11 cellular contexts compared by ENCODE assay signal in genomic region chr2:143730950-143731254, GRCh38.
A peak's percentile ranks its signal among the peaks of the same experiment; 100 is the strongest.
DNase-seq lines count a peak whose midpoint lies in the region; ATAC-seq and TF ChIP-seq lines count a peak whose summit lies in the region.
"Had no signal": no experiment of that assay in that cellular context is flagged by ENCODE, and none has a peak within 500 bp of the region (broad histone marks: within the 10 kb centered on the region; RNA-seq: fewer than 3 reads in every experiment).

No MANE protein-coding gene starts in this region.

- H3K36me3 Mint-ChIP-seq in CD4-positive, alpha-beta T cell (ENCODE audit: low read depth) = peaks cover 67% of the 10 kb centered on the region
- peaks cover 4 to 34% (median 11%) of the 10 kb centered on the region in 3 donors for H3K36me3 Mint-ChIP-seq in CD8-positive, alpha-beta memory T cell

- H3K27me3 ChIP-seq in CD4-positive, alpha-beta T cell (ENCODE audit: control insufficient read depth, insufficient read depth, low read length) = no peaks in the 10 kb centered on the region
- H3K27me3 ChIP-seq in CD8-positive, alpha-beta memory T cell (ENCODE audit: insufficient read depth, low read length, poor library complexity, severe bottlenecking) = no peaks in the 10 kb centered on the region

- POLR2A ChIA-PET in CD4-positive, alpha-beta T cell (lab: Charles Lee) = no interaction called here
- POLR2A ChIA-PET in CD8-positive, alpha-beta memory T cell (lab: Charles Lee) = no interaction called here

- H3K27ac ChIP-seq in CD4-positive, alpha-beta T cell (ENCODE audit: low read depth, low read length) = no peak overlapping the region
- H3K27ac ChIP-seq in CD8-positive, alpha-beta memory T cell (ENCODE audit: low read depth, low read length) = no peak overlapping the region

- H3K27me3 Mint-ChIP-seq in CD4-positive, alpha-beta T cell = no peaks in the 10 kb centered on the region
- H3K27me3 Mint-ChIP-seq in CD8-positive, alpha-beta memory T cell = no peaks in the 10 kb centered on the region
- H3K27me3 Mint-ChIP-seq: CD4-positive, CD25-positive, alpha-beta regulatory T cell had no signal

- intact Hi-C loops in CD4-positive, alpha-beta T cell (cut with DNase I, micrococcal nuclease) = no loop called here

- H3K4me1 Mint-ChIP-seq in CD4-positive, alpha-beta T cell (ENCODE audit: low read depth) = peaks cover 62% of the 10 kb centered on the region
- H3K4me1 Mint-ChIP-seq in CD8-positive, alpha-beta memory T cell = peaks cover 57 to 66% (median 61%) of the 10 kb centered on the region in 3 donors

- TF ChIP-seq CTCF in CD4-positive, alpha-beta T cell (IDR thresholded peaks at IDR 0.05) = no peak

- peaks cover 20% of the 10 kb centered on the region for H3K4me1 ChIP-seq in CD8-positive, alpha-beta memory T cell (ENCODE audit: insufficient read depth, low read length)

- H3K9me3 ChIP-seq in CD4-positive, alpha-beta T cell (ENCODE audit: control insufficient read depth, low read length) = no peaks in the 10 kb centered on the region
- no peaks in the 10 kb centered on the region for H3K9me3 ChIP-seq in CD8-positive, alpha-beta memory T cell (ENCODE audit: low read length)

- CTCF ChIA-PET in CD4-positive, alpha-beta T cell (lab: Charles Lee) = no interaction called here
- CTCF ChIA-PET in CD8-positive, alpha-beta memory T cell (lab: Charles Lee) = no interaction called here

- no peak overlapping the region for H3K4me3 Mint-ChIP-seq in CD4-positive, alpha-beta T cell
- H3K4me3 Mint-ChIP-seq in CD8-positive, alpha-beta memory T cell = no peak overlapping the region
- H3K4me3 Mint-ChIP-seq: activated naive CD4-positive, alpha-beta T cell treated with anti-CD3 and anti-CD28 coated beads for 36 hours; CD4-positive, CD25-positive, alpha-beta regulatory T cell had no signal

- DNase-seq in CD4-positive, alpha-beta T cell = no peak
- no peak for DNase-seq in stimulated activated naive CD4-positive, alpha-beta T cell treated with Interleukin-2 at 50 U/mL for 16 hours (lab: John Stamatoyannopoulos, UW)
- no peak for DNase-seq in CD8-positive, alpha-beta memory T cell
- DNase-seq in NCI-H146 treated with DMSO at 0.1 percent for 48 hours (lab: John Stamatoyannopoulos, UW; ENCODE audit: unreplicated experiment) (no peak), 8988T (no peak)
- DNase-seq: activated naive CD4-positive, alpha-beta T cell treated with anti-CD3 and anti-CD28 coated beads for 36 hours had no signal

- ATAC-seq in CD4-positive, alpha-beta T cell (ENCODE audit: poor library complexity) = no peak
- ATAC-seq in GM18909 (IDR thresholded peaks at IDR 0.05; ENCODE audit: poor library complexity, unreplicated experiment) (peak; percentile 43), HG02678 (IDR thresholded peaks at IDR 0.05; ENCODE audit: unreplicated experiment) (peak; percentile 40), HG03575 (IDR thresholded peaks at IDR 0.05; ENCODE audit: extremely low read depth, insufficient number of reproducible peaks, low FRiP score, unreplicated experiment) (peak; percentile 28)

- peak overlapping the region; percentile 77 for H3K27ac Mint-ChIP-seq in CD4-positive, alpha-beta T cell
- peak overlapping the region in 2 of 8 donors; percentile 40 to 52 for H3K27ac Mint-ChIP-seq in CD8-positive, alpha-beta memory T cell

- H3K9me3 Mint-ChIP-seq in CD4-positive, alpha-beta T cell = no peaks in the 10 kb centered on the region
- H3K9me3 Mint-ChIP-seq in CD8-positive, alpha-beta memory T cell = no peaks in the 10 kb centered on the region
- H3K9me3 Mint-ChIP-seq: activated naive CD4-positive, alpha-beta T cell treated with anti-CD3 and anti-CD28 coated beads for 36 hours; CD4-positive, CD25-positive, alpha-beta regulatory T cell; T-helper 1 cell treated with Interleukin-12 subunit alpha and Interleukin-12 subunit beta and Interleukin-4 antibody, amounts not matched to agents 30 μg/mL and 1 μg/mL, for 36 hours had no signal

- H3K4me3 ChIP-seq in CD8-positive, alpha-beta memory T cell (ENCODE audit: low read length) = no peak overlapping the region

- no peaks in the 10 kb centered on the region for H3K36me3 ChIP-seq in CD8-positive, alpha-beta memory T cell (ENCODE audit: insufficient read depth, low read length)
